19 cellular contexts compared by ENCODE assay signal in the genomic region with DNA sequence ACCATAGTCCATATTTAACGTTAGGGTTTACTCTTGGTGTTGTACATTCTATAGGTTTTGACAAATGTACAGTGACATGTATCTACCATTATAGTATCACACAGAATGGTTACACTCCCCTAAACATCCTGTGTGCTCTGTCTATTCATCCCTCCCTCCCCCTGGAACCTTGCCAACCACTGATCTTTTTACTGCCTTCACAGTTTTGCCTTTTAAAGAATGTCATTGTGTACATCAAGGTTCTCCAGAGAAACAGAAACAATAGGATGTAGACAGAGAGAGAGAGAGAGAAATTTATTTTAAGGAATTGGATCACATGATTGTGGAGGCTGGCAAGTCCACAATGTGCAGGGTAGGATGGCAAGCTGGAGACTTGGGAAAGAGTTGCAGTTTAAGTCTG.
"Had no signal": no experiment of that assay in that cellular context is flagged by ENCODE, and none has a peak within 500 bp of the region (broad histone marks: within the 10 kb centered on the region; RNA-seq: fewer than 3 reads in every experiment).

No MANE protein-coding gene starts in this region.

- DNase-seq: colonic mucosa; effector CD8-positive, alpha-beta T cell; natural killer cell; pancreas; right lobe of liver; small intestine; stimulated activated CD4-positive, alpha-beta T cell treated with anti-CD3 and anti-CD28 coated beads, Interleukin-15, amount 100 ng/mL, for 24 hours; stimulated activated CD4-positive, alpha-beta T cell treated with anti-CD3 and anti-CD28 coated beads, Interleukin-2, amount 100 ng/mL, for 48 hours; stimulated activated CD8-positive, alpha-beta memory T cell treated with anti-CD3 and anti-CD28 coated beads, Interleukin-4, amount 100 ng/mL, for 48 hours; stimulated activated naive CD4-positive, alpha-beta T cell; stomach; thyroid gland; trophoblast cell had no signal

- ATAC-seq: left lobe of liver, natural killer cell, pancreas, right lobe of liver had no signal

- H3K4me1 ChIP-seq: colonic mucosa, esophagus muscularis mucosa, pancreas, right lobe of liver, stomach, vagina had no signal

- H3K27me3 ChIP-seq: colonic mucosa, esophagus muscularis mucosa, pancreas, right lobe of liver, stomach, thyroid gland, vagina had no signal

- H3K4me3 ChIP-seq: colonic mucosa, esophagus muscularis mucosa, lung, pancreas, right lobe of liver, stomach, thyroid gland, vagina had no signal

- H3K9me3 ChIP-seq: colonic mucosa, esophagus muscularis mucosa, pancreas, right lobe of liver, stomach, thyroid gland, vagina had no signal

- H3K27ac ChIP-seq: colonic mucosa, esophagus muscularis mucosa, pancreas, right lobe of liver, stomach, thyroid gland, vagina had no signal

- H3K36me3 ChIP-seq: colonic mucosa, esophagus muscularis mucosa, pancreas, right lobe of liver, stomach, thyroid gland, vagina had no signal

- FAIRE-seq: endothelial cell of umbilical vein, keratinocyte, pancreas, small intestine had no signal
